ENCODE assay signal across 8 cellular contexts in the genomic region with DNA sequence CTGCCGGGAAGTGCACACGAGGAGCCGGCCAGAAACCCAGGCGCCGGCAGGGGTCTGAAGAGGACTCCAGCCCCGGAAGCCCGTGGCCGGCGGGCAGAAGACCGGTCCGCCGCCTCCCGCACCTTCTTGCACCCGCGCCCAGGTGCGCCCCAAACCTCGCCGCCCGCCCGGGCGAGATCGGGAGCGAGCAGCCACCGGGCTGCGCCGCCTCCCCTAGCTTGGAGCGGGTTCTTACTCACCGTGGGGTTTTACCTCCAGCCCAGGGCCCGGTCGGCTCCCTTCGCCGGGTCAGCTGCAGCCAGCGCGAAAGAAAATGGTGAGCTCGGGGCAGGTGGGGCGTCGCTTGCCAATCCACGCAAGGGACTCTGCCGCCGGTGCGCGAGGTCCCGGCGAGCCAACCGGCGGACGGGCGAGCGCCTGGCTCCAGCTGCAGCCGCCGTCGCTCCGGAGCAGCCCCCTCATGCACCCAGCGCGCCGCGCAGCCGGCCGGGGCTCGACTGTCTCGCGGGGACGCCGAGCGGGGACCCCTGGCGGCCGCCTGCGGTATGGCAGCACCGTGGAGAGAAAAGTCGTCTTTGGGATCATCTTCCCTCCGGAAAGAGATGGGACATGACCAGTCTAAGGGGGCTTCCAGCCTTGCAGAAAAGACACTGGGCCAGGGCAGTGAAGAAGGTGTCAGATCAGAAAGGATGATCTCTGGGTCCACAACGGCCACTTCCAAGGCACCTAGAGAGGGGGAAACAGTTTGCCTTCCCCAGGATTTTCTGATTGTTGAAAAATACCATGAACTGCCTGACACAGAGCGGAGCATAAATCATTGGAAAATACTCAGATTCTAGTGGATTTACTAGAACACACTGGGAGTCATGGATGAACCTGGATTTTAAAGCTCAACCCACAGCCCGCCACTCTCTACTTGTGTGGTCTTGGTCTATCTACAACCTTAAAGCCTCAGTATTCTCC.
DNase-seq lines count a peak whose midpoint lies in the region; ATAC-seq and TF ChIP-seq lines count a peak whose summit lies in the region.

A gene (minus strand): TSS at position 499 of the 963 bp plus-strand sequence. CDS start 74,264 bp downstream, outside the sequence.

- TF ChIP-seq CTCF in cardiac fibroblast (IDR thresholded peaks at IDR 0.05; ENCODE audit: low read depth, low read length): peak; percentile 74

- ATAC-seq in GM18498 (IDR thresholded peaks at IDR 0.05; ENCODE audit: unreplicated experiment) (peak; percentile 85), HG02852 (IDR thresholded peaks at IDR 0.05; ENCODE audit: unreplicated experiment) (peak; percentile 74)

- peak; percentile 35 to 47 for DNase-seq in NCI-H187 (lab: John Stamatoyannopoulos, UW)
- DNase-seq in activated CD4-positive, CD25-positive, alpha-beta regulatory T cell treated with anti-CD3 and anti-CD28 coated beads, Interleukin-2, amount 50 U/mL, for 16 hours (ENCODE audit: low read depth, low spot score): peak; percentile 55
- DNase-seq in cardiac fibroblast (ENCODE audit: low read depth in 2 of 2): peak; percentile 63 to 77
- peak; percentile 92 for DNase-seq in islet precursor cell
- peak; percentile 79 for DNase-seq in stimulated activated CD4-positive, alpha-beta T cell treated with anti-CD3 and anti-CD28 coated beads, Interleukin-12 subunit alpha, Interleukin-12 subunit beta, amount 100 ng/mL, for 4 hours
- DNase-seq in OCI-M2 (lab: John Stamatoyannopoulos, UW; ENCODE audit: unreplicated experiment): no peak

- peak within 1 kb of the TSS; percentile 60 to 61 for H3K4me3 ChIP-seq in cardiac fibroblast (replicated peaks in 1 of 2; ENCODE audit: low read depth in 2 of 2, low read length in 2 of 2)
